In the genomic region with DNA sequence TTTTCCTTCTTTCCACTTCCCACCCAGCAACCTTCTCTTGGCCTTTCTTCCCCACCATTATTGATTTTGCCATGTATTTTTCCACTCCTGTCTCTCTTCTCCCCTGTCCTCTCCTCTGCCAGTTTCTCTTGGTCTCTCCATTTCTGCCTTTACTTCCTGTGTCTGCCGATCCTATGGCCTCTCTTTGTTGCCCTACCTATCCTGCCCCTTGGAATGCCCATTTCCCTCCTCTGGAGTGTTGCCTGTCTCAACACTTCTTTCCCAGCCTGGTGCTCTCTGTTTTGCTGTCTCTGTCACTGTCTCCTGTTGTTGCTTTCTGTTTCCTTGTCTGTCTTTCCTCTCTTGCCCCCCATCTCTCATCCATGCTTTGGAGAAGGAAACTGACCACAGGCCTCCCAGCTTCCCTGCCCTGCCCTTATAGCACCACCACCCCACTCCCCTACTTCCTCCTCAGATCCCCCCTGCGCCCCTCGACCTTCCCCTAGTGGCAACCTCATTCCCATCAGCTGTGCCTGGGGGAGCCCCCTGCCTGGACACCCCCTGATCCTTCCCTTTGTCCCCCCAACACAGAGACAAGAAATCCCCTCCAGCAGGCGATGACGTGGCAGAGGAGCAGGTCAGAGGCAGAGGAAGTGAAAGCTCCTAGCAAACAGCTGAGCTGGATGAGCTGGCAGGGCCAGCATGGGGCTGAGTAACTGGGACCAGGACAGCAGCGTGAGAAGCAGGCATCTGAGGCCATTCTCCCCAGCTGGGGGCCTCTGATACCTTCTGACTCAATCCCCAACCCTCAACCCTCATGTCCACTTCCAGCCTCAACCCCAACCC, we compare ENCODE assay signal across 1 cellular context.
TF ChIP-seq lines count a peak whose summit lies in the region.

No MANE protein-coding gene starts in this region.

TF ChIP-seq in GM12878, 131 proteins besides CTCF, POLR2A, EP300 and RAD21 (continued from another document and continues in another):
- TF ChIP-seq, protein P1, sequence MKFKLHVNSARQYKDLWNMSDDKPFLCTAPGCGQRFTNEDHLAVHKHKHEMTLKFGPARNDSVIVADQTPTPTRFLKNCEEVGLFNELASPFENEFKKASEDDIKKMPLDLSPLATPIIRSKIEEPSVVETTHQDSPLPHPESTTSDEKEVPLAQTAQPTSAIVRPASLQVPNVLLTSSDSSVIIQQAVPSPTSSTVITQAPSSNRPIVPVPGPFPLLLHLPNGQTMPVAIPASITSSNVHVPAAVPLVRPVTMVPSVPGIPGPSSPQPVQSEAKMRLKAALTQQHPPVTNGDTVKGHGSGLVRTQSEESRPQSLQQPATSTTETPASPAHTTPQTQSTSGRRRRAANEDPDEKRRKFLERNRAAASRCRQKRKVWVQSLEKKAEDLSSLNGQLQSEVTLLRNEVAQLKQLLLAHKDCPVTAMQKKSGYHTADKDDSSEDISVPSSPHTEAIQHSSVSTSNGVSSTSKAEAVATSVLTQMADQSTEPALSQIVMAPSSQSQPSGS (IDR thresholded peaks at IDR 0.05; ENCODE audit: low read length), result no peak
- no peak for TF ChIP-seq YBX1 (IDR thresholded peaks at IDR 0.05)
- TF ChIP-seq, protein P2, sequence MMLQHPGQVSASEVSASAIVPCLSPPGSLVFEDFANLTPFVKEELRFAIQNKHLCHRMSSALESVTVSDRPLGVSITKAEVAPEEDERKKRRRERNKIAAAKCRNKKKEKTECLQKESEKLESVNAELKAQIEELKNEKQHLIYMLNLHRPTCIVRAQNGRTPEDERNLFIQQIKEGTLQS (IDR thresholded peaks at IDR 0.05; ENCODE audit: borderline replicate concordance, extremely low read depth, low read depth, low read length), result no peak
- TF ChIP-seq, protein P3, sequence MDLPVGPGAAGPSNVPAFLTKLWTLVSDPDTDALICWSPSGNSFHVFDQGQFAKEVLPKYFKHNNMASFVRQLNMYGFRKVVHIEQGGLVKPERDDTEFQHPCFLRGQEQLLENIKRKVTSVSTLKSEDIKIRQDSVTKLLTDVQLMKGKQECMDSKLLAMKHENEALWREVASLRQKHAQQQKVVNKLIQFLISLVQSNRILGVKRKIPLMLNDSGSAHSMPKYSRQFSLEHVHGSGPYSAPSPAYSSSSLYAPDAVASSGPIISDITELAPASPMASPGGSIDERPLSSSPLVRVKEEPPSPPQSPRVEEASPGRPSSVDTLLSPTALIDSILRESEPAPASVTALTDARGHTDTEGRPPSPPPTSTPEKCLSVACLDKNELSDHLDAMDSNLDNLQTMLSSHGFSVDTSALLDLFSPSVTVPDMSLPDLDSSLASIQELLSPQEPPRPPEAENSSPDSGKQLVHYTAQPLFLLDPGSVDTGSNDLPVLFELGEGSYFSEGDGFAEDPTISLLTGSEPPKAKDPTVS (IDR thresholded peaks at IDR 0.05; ENCODE audit: low read depth, low read length), result no peak
- peak; percentile 94 for TF ChIP-seq EED (IDR thresholded peaks at IDR 0.05; ENCODE audit: low read depth)
- no peak; the same call in 1 of the 2 replicates for TF ChIP-seq BACH1 (IDR thresholded peaks at IDR 0.05; ENCODE audit: borderline replicate concordance)
- peak; percentile 46; the same call in 1 of the 2 replicates for TF ChIP-seq SMARCA5 (IDR thresholded peaks at IDR 0.05)
- TF ChIP-seq SMAD5 (IDR thresholded peaks at IDR 0.05; ENCODE audit: low read depth), result no peak
- TF ChIP-seq, protein P4, sequence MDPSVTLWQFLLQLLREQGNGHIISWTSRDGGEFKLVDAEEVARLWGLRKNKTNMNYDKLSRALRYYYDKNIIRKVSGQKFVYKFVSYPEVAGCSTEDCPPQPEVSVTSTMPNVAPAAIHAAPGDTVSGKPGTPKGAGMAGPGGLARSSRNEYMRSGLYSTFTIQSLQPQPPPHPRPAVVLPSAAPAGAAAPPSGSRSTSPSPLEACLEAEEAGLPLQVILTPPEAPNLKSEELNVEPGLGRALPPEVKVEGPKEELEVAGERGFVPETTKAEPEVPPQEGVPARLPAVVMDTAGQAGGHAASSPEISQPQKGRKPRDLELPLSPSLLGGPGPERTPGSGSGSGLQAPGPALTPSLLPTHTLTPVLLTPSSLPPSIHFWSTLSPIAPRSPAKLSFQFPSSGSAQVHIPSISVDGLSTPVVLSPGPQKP (IDR thresholded peaks at IDR 0.05; ENCODE audit: low read depth, low read length), result no peak
- TF ChIP-seq BRCA1 (IDR thresholded peaks at IDR 0.05; ENCODE audit: low read depth, low read length), result no peak
- peak; percentile 46; the same call in 1 of the 2 replicates for TF ChIP-seq CHD2 (IDR thresholded peaks at IDR 0.05; ENCODE audit: borderline replicate concordance, low read depth, low read length)
- TF ChIP-seq SMAD1 (IDR thresholded peaks at IDR 0.05; ENCODE audit: low read depth, partially characterized antibody), result peak; percentile 39
- TF ChIP-seq, protein P5, sequence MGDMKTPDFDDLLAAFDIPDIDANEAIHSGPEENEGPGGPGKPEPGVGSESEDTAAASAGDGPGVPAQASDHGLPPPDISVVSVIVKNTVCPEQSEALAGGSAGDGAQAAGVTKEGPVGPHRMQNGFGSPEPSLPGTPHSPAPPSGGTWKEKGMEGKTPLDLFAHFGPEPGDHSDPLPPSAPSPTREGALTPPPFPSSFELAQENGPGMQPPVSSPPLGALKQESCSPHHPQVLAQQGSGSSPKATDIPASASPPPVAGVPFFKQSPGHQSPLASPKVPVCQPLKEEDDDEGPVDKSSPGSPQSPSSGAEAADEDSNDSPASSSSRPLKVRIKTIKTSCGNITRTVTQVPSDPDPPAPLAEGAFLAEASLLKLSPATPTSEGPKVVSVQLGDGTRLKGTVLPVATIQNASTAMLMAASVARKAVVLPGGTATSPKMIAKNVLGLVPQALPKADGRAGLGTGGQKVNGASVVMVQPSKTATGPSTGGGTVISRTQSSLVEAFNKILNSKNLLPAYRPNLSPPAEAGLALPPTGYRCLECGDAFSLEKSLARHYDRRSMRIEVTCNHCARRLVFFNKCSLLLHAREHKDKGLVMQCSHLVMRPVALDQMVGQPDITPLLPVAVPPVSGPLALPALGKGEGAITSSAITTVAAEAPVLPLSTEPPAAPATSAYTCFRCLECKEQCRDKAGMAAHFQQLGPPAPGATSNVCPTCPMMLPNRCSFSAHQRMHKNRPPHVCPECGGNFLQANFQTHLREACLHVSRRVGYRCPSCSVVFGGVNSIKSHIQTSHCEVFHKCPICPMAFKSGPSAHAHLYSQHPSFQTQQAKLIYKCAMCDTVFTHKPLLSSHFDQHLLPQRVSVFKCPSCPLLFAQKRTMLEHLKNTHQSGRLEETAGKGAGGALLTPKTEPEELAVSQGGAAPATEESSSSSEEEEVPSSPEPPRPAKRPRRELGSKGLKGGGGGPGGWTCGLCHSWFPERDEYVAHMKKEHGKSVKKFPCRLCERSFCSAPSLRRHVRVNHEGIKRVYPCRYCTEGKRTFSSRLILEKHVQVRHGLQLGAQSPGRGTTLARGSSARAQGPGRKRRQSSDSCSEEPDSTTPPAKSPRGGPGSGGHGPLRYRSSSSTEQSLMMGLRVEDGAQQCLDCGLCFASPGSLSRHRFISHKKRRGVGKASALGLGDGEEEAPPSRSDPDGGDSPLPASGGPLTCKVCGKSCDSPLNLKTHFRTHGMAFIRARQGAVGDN (IDR thresholded peaks at IDR 0.05), result peak; percentile 91
- no peak for TF ChIP-seq SREBF2 (IDR thresholded peaks at IDR 0.05; ENCODE audit: low read length)
- TF ChIP-seq ATF7 (IDR thresholded peaks at IDR 0.05; ENCODE audit: low read depth), result peak; percentile 71
- TF ChIP-seq, protein P6, sequence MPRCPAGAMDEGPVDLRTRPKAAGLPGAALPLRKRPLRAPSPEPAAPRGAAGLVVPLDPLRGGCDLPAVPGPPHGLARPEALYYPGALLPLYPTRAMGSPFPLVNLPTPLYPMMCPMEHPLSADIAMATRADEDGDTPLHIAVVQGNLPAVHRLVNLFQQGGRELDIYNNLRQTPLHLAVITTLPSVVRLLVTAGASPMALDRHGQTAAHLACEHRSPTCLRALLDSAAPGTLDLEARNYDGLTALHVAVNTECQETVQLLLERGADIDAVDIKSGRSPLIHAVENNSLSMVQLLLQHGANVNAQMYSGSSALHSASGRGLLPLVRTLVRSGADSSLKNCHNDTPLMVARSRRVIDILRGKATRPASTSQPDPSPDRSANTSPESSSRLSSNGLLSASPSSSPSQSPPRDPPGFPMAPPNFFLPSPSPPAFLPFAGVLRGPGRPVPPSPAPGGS (IDR thresholded peaks at IDR 0.05; ENCODE audit: borderline replicate concordance, insufficient read depth, low read depth, low read length, poor library complexity, severe bottlenecking), result peak; percentile 70
- TF ChIP-seq JUNB (IDR thresholded peaks at IDR 0.05), result peak; percentile 63
- TF ChIP-seq SUPT20H (IDR thresholded peaks at IDR 0.05; ENCODE audit: borderline replicate concordance, control insufficient read depth, low read depth, low read length), result no peak
- TF ChIP-seq MTA2 (IDR thresholded peaks at IDR 0.05; ENCODE audit: low read depth), result peak; percentile 79
- TF ChIP-seq NFYA (IDR thresholded peaks at IDR 0.05; ENCODE audit: borderline replicate concordance, low read depth, low read length), result no peak
- no peak for TF ChIP-seq KLF5 (IDR thresholded peaks at IDR 0.05; ENCODE audit: partially characterized antibody)
- TF ChIP-seq ZBED1 (IDR thresholded peaks at IDR 0.05; ENCODE audit: borderline replicate concordance), result no peak
- no peak for TF ChIP-seq MEF2B (IDR thresholded peaks at IDR 0.05; ENCODE audit: partially characterized antibody, poor library complexity, severe bottlenecking)
- TF ChIP-seq EZH2 (IDR thresholded peaks at IDR 0.05; ENCODE audit: borderline replicate concordance, control insufficient read depth, low read depth, low read length), result no peak
- TF ChIP-seq, protein P7, sequence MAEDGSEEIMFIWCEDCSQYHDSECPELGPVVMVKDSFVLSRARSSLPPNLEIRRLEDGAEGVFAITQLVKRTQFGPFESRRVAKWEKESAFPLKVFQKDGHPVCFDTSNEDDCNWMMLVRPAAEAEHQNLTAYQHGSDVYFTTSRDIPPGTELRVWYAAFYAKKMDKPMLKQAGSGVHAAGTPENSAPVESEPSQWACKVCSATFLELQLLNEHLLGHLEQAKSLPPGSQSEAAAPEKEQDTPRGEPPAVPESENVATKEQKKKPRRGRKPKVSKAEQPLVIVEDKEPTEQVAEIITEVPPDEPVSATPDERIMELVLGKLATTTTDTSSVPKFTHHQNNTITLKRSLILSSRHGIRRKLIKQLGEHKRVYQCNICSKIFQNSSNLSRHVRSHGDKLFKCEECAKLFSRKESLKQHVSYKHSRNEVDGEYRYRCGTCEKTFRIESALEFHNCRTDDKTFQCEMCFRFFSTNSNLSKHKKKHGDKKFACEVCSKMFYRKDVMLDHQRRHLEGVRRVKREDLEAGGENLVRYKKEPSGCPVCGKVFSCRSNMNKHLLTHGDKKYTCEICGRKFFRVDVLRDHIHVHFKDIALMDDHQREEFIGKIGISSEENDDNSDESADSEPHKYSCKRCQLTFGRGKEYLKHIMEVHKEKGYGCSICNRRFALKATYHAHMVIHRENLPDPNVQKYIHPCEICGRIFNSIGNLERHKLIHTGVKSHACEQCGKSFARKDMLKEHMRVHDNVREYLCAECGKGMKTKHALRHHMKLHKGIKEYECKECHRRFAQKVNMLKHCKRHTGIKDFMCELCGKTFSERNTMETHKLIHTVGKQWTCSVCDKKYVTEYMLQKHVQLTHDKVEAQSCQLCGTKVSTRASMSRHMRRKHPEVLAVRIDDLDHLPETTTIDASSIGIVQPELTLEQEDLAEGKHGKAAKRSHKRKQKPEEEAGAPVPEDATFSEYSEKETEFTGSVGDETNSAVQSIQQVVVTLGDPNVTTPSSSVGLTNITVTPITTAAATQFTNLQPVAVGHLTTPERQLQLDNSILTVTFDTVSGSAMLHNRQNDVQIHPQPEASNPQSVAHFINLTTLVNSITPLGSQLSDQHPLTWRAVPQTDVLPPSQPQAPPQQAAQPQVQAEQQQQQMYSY (CRISPR knock-in tag; IDR thresholded peaks at IDR 0.05), result no peak
- TF ChIP-seq, protein P8, sequence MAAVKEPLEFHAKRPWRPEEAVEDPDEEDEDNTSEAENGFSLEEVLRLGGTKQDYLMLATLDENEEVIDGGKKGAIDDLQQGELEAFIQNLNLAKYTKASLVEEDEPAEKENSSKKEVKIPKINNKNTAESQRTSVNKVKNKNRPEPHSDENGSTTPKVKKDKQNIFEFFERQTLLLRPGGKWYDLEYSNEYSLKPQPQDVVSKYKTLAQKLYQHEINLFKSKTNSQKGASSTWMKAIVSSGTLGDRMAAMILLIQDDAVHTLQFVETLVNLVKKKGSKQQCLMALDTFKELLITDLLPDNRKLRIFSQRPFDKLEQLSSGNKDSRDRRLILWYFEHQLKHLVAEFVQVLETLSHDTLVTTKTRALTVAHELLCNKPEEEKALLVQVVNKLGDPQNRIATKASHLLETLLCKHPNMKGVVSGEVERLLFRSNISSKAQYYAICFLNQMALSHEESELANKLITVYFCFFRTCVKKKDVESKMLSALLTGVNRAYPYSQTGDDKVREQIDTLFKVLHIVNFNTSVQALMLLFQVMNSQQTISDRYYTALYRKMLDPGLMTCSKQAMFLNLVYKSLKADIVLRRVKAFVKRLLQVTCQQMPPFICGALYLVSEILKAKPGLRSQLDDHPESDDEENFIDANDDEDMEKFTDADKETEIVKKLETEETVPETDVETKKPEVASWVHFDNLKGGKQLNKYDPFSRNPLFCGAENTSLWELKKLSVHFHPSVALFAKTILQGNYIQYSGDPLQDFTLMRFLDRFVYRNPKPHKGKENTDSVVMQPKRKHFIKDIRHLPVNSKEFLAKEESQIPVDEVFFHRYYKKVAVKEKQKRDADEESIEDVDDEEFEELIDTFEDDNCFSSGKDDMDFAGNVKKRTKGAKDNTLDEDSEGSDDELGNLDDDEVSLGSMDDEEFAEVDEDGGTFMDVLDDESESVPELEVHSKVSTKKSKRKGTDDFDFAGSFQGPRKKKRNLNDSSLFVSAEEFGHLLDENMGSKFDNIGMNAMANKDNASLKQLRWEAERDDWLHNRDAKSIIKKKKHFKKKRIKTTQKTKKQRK (IDR thresholded peaks at IDR 0.05; ENCODE audit: low read depth, low read length), result no peak
- no peak for TF ChIP-seq BMI1 (IDR thresholded peaks at IDR 0.05; ENCODE audit: borderline replicate concordance)
- TF ChIP-seq RELA (IDR thresholded peaks at IDR 0.05; ENCODE audit: borderline replicate concordance, partially characterized antibody), result peak; percentile 98
- no peak for TF ChIP-seq RB1 (IDR thresholded peaks at IDR 0.05; ENCODE audit: borderline replicate concordance)
- TF ChIP-seq POLR2AphosphoS2 (IDR thresholded peaks at IDR 0.05; ENCODE audit: low read depth, low read length), result no peak
- TF ChIP-seq, protein P9, sequence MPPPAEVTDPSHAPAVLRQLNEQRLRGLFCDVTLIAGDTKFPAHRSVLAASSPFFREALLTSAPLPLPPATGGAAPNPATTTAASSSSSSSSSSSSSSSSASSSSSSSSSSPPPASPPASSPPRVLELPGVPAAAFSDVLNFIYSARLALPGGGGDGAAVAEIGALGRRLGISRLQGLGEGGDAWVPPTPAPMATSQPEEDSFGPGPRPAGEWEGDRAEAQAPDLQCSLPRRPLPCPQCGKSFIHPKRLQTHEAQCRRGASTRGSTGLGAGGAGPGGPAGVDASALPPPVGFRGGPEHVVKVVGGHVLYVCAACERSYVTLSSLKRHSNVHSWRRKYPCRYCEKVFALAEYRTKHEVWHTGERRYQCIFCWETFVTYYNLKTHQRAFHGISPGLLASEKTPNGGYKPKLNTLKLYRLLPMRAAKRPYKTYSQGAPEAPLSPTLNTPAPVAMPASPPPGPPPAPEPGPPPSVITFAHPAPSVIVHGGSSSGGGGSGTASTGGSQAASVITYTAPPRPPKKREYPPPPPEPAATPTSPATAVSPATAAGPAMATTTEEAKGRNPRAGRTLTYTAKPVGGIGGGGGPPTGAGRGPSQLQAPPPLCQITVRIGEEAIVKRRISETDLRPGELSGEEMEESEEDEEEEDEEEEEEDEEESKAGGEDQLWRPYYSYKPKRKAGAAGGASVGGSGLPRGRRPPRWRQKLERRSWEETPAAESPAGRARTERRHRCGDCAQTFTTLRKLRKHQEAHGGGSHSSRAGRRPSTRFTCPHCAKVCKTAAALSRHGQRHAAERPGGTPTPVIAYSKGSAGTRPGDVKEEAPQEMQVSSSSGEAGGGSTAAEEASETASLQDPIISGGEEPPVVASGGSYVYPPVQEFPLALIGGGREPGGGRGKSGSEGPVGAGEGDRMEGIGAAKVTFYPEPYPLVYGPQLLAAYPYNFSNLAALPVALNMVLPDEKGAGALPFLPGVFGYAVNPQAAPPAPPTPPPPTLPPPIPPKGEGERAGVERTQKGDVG (CRISPR knock-in tag; IDR thresholded peaks at IDR 0.05), result no peak
- TF ChIP-seq MEF2A (IDR thresholded peaks at IDR 0.05; ENCODE audit: insufficient read depth, low read depth, low read length), result peak; percentile 40; the same call in 1 of the 2 replicates
